In genomic region chr18:57547260-57547659, GRCh38 we compare ENCODE assay signal across 19 cellular contexts.
"Had no signal": no experiment of that assay in that cellular context is flagged by ENCODE, and none has a peak within 500 bp of the region (broad histone marks: within the 10 kb centered on the region; RNA-seq: fewer than 3 reads in every experiment).

No MANE protein-coding gene starts in this region.

- ATAC-seq: foreskin keratinocyte; left colon; left ventricle myocardium superior; natural killer cell treated with Interleukin-12 subunit alpha and Interleukin-12 subunit beta and Interleukin-15 and Interleukin-18, amount 100 ng/mL, for 72 hours; pancreas; right cardiac atrium; stimulated activated effector memory CD8-positive, alpha-beta T cell treated with anti-CD3 and anti-CD28 coated beads, Interleukin-12 subunit alpha, Interleukin-12 subunit beta, amount 100 ng/mL, for 72 hours; stimulated activated naive CD8-positive, alpha-beta T cell treated with anti-CD3 and anti-CD28 coated beads, Interleukin-15, Interleukin-2, amounts not matched to agents 100 U/mL and 50 U/mL, for 24 hours had no signal

- H3K9me3 ChIP-seq: pancreas, suprapubic skin, thyroid gland had no signal

- H3K4me1 ChIP-seq: foreskin keratinocyte, pancreas, suprapubic skin, thyroid gland had no signal

- DNase-seq: dermis blood vessel endothelial cell; foreskin keratinocyte; left colon; left ventricle myocardium superior; mesenchymal stem cell; midbrain; occipital lobe; pancreas; right cardiac atrium; stimulated activated CD4-positive, alpha-beta T cell treated with anti-CD3 and anti-CD28 coated beads, Interleukin-4, amount 100 ng/mL, for 1 hour; stimulated activated CD8-positive, alpha-beta memory T cell treated with anti-CD3 and anti-CD28 coated beads, Interleukin-4, amount 100 ng/mL, for 48 hours; stimulated activated naive CD8-positive, alpha-beta T cell treated with anti-CD3 and anti-CD28 coated beads, Interleukin-15, Interleukin-2, amounts not matched to agents 100 U/mL and 50 U/mL, for 24 hours; thyroid gland had no signal

- H3K4me3 ChIP-seq: hepatocyte, lung, pancreas, smooth muscle cell, suprapubic skin, thyroid gland had no signal

- H3K27me3 ChIP-seq: foreskin keratinocyte, hepatocyte, pancreas, suprapubic skin, thyroid gland had no signal

- H3K27ac ChIP-seq: foreskin keratinocyte, hepatocyte, pancreas, suprapubic skin, thyroid gland had no signal
